22 cellular contexts compared by ENCODE assay signal in the genomic region with DNA sequence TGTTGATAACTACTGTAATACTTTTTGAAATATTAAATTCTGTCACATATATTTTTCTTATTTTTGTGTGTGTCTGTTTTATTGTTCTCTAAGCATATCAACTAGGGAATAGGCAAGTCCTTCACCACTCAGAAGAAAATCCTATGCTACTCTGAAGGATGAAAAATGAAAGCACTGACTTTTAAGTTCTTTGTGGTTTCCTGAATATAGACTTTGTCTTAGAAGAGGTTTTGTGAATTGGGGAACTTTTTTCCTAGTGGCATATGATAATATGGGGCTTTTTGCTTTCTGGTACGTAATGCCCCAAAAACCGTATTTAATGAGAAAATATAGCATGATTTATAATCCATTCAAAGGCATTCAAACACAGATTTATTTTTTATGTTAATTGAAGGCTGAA.
DNase-seq lines count a peak whose midpoint lies in the region; ATAC-seq and TF ChIP-seq lines count a peak whose summit lies in the region.
"Had no signal": no experiment of that assay in that cellular context is flagged by ENCODE, and none has a peak within 500 bp of the region (broad histone marks: within the 10 kb centered on the region; RNA-seq: fewer than 3 reads in every experiment).

No MANE protein-coding gene starts in this region.

- H3K4me1 Mint-ChIP-seq in CD4-positive, alpha-beta memory T cell = peaks cover 24 to 35% (median 28%) of the 10 kb centered on the region in 4 donors
- peaks cover 23% of the 10 kb centered on the region for H3K4me1 Mint-ChIP-seq in activated CD8-positive, alpha-beta T cell treated with anti-CD3 and anti-CD28 coated beads for 36 hours (ENCODE audit: low read depth)
- H3K4me1 Mint-ChIP-seq in memory B cell = peaks cover 7% of the 10 kb centered on the region

- H3K4me3 Mint-ChIP-seq in CD4-positive, alpha-beta memory T cell = peak overlapping the region in 6 of 8 donors; percentile 13 to 54 (median 37)
- H3K4me3 Mint-ChIP-seq in activated CD8-positive, alpha-beta T cell treated with anti-CD3 and anti-CD28 coated beads for 36 hours = no peak overlapping the region
- H3K4me3 Mint-ChIP-seq in memory B cell = no peak overlapping the region

- H3K9me3 Mint-ChIP-seq in CD4-positive, alpha-beta memory T cell = no peaks in the 10 kb centered on the region
- no peaks in the 10 kb centered on the region for H3K9me3 Mint-ChIP-seq in activated CD8-positive, alpha-beta T cell treated with anti-CD3 and anti-CD28 coated beads for 36 hours
- H3K9me3 Mint-ChIP-seq in memory B cell = peaks cover 2% of the 10 kb centered on the region

- peak in 4 of 5 donors; percentile 26 to 50 (median 36) for DNase-seq in CD4-positive, alpha-beta memory T cell
- no peak for DNase-seq in activated CD8-positive, alpha-beta T cell treated with anti-CD3 and anti-CD28 coated beads for 36 hours
- no peak for DNase-seq in memory B cell (ENCODE audit: low spot score in 2 of 2)
- no peak for DNase-seq in GOT3 (lab: John Stamatoyannopoulos, UW)
- DNase-seq: AML-193; Calu3; KBM-7; NCI-H2029; NCI-H446; NCI-H524 treated with DMSO at 0.1 percent for 48 hours; NCI-H774; NK-92 treated with Interleukin-12 subunit alpha and Interleukin-12 subunit beta, amount 100 ng/mL, for 24 hours; PC-9; SJCRH30 had no signal

- no peaks in the 10 kb centered on the region for H3K36me3 ChIP-seq in CD4-positive, alpha-beta memory T cell (ENCODE audit: insufficient read depth, low read length)
- H3K36me3 ChIP-seq: BLaER1 treated with 17β-estradiol and CSF1 and Interleukin-3, amounts not matched to agents 10 nM and 100 nM; SJCRH30 had no signal

- H3K27ac ChIP-seq in CD4-positive, alpha-beta memory T cell (ENCODE audit: low read depth, low read length) = no peak overlapping the region
- H3K27ac ChIP-seq: A549; BLaER1 treated with 17β-estradiol and CSF1 and Interleukin-3, amounts not matched to agents 10 nM and 100 nM; PC-9; SJCRH30 had no signal

- H3K4me1 ChIP-seq in CD4-positive, alpha-beta memory T cell (ENCODE audit: insufficient read depth, low read length) = peaks cover 18% of the 10 kb centered on the region
- H3K4me1 ChIP-seq: A549 had no signal

- H3K27me3 ChIP-seq in CD4-positive, alpha-beta memory T cell (ENCODE audit: insufficient read depth, low read length) = no peaks in the 10 kb centered on the region
- H3K27me3 ChIP-seq: BLaER1 treated with 17β-estradiol and CSF1 and Interleukin-3, amounts not matched to agents 10 nM and 100 nM; SJCRH30 had no signal

- intact Hi-C loops in CD4-positive, alpha-beta memory T cell (cut with micrococcal nuclease) = no loop called here
- intact Hi-C loops in activated CD8-positive, alpha-beta T cell treated with anti-CD3 and anti-CD28 coated beads for 36 hours (cut with micrococcal nuclease) = loop anchor here (10.0 kb wide), 3 partner anchors 167 to 687 kb away; no protein-coding TSS in a partner anchor

- H3K4me3 ChIP-seq in CD4-positive, alpha-beta memory T cell (ENCODE audit: low read length in 2 of 2) = no peak overlapping the region
- H3K4me3 ChIP-seq: A549; BLaER1 treated with 17β-estradiol and CSF1 and Interleukin-3, amounts not matched to agents 10 nM and 100 nM; PC-9; SJCRH30 had no signal

- TF ChIP-seq CTCF in activated CD8-positive, alpha-beta T cell treated with anti-CD3 and anti-CD28 coated beads for 36 hours (IDR thresholded peaks at IDR 0.05) = no peak

- H3K9me3 ChIP-seq in CD4-positive, alpha-beta memory T cell (ENCODE audit: control insufficient read depth in 1 of 2, low read length in 2 of 2) = no peaks in the 10 kb centered on the region
- H3K9me3 ChIP-seq: A549; BLaER1 treated with 17β-estradiol and CSF1 and Interleukin-3, amounts not matched to agents 10 nM and 100 nM; SJCRH30 had no signal

- no peaks in the 10 kb centered on the region for H3K36me3 Mint-ChIP-seq in CD4-positive, alpha-beta memory T cell
- H3K36me3 Mint-ChIP-seq in activated CD8-positive, alpha-beta T cell treated with anti-CD3 and anti-CD28 coated beads for 36 hours (ENCODE audit: low read depth) = no peaks in the 10 kb centered on the region
- H3K36me3 Mint-ChIP-seq in memory B cell = no peaks in the 10 kb centered on the region

- CTCF ChIA-PET in CD4-positive, alpha-beta memory T cell (lab: Charles Lee; ENCODE audit: partially characterized antibody) = interaction anchor here (1.2 to 2.8 kb wide), 3 partner anchors 17 to 143 kb away, joined by 3 to 7 read pairs (median 5); no protein-coding TSS in a partner anchor
- CTCF ChIA-PET in activated CD8-positive, alpha-beta T cell treated with anti-CD3 and anti-CD28 coated beads for 36 hours (lab: Charles Lee) = no interaction called here

- POLR2A ChIA-PET in CD4-positive, alpha-beta memory T cell (lab: Charles Lee; ENCODE audit: partially characterized antibody) = no interaction called here
- POLR2A ChIA-PET in activated CD8-positive, alpha-beta T cell treated with anti-CD3 and anti-CD28 coated beads for 36 hours (lab: Charles Lee) = no interaction called here

- no peaks in the 10 kb centered on the region for H3K27me3 Mint-ChIP-seq in CD4-positive, alpha-beta memory T cell
- no peaks in the 10 kb centered on the region for H3K27me3 Mint-ChIP-seq in activated CD8-positive, alpha-beta T cell treated with anti-CD3 and anti-CD28 coated beads for 36 hours
- H3K27me3 Mint-ChIP-seq in memory B cell = peaks cover 1% of the 10 kb centered on the region

- H3K27ac Mint-ChIP-seq in CD4-positive, alpha-beta memory T cell = no peak overlapping the region
- no peak overlapping the region for H3K27ac Mint-ChIP-seq in activated CD8-positive, alpha-beta T cell treated with anti-CD3 and anti-CD28 coated beads for 36 hours
- H3K27ac Mint-ChIP-seq in memory B cell = no peak overlapping the region

- ATAC-seq in HG03432 (IDR thresholded peaks at IDR 0.05; ENCODE audit: unreplicated experiment) (peak; percentile 33), memory B cell (ENCODE audit: low read depth) (peak; percentile 45), GM21528 (IDR thresholded peaks at IDR 0.05; ENCODE audit: low FRiP score, unreplicated experiment) (no peak), HG03442 (IDR thresholded peaks at IDR 0.05; ENCODE audit: unreplicated experiment) (no peak)
- ATAC-seq in activated CD8-positive, alpha-beta T cell treated with anti-CD3 and anti-CD28 coated beads for 36 hours = peak; percentile 26
- ATAC-seq: A549, HCT116, Right ventricle myocardium inferior, SK-N-SH treated with all-trans-retinoic acid at 6 μM for 48 hours had no signal

Comparison
In these comparisons a context has a peak if more than half of its experiments do, and no peak if none do; other contexts are left out.
1. DNase-seq: peak in CD4-positive, alpha-beta memory T cell (4 of 5); none in activated CD8-positive, alpha-beta T cell treated with anti-CD3 and anti-CD28 coated beads for 36 hours (single experiment), memory B cell (0 of 2) and GOT3 (single experiment).
2. H3K4me3 Mint-ChIP-seq: peak in CD4-positive, alpha-beta memory T cell (6 of 8); none in activated CD8-positive, alpha-beta T cell treated with anti-CD3 and anti-CD28 coated beads for 36 hours (single experiment) and memory B cell (single experiment).
3. ATAC-seq: peak in HG03432 (single experiment), activated CD8-positive, alpha-beta T cell treated with anti-CD3 and anti-CD28 coated beads for 36 hours (single experiment) and memory B cell (single experiment); none in GM21528 (single experiment) and HG03442 (single experiment).